ENCODE assay signal across 26 cellular contexts in the genomic region with DNA sequence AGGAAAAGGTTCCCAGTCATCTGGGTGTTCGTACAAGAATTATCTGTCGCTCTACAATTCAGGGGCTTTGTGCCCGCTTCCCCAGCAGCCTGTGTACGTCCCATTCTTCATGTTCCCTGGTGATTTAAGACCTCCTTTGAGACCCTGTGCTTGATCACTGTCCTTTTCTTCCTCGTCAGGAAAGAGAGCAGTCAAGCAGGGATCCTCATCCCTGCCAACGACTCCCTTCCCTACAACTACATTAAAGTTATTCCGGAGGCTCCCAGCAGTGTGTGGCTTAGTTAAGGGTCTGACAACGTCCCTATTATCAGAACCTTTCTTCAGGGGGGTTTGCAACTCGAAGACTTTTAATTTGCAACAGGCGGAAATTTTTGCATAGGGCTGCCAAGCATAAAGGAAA.
A peak's percentile ranks its signal among the peaks of the same experiment; 100 is the strongest.
DNase-seq lines count a peak whose midpoint lies in the region; ATAC-seq, FAIRE-seq and TF ChIP-seq lines count a peak whose summit lies in the region.
"Had no signal": no experiment of that assay in that cellular context is flagged by ENCODE, and none has a peak within 500 bp of the region (broad histone marks: within the 10 kb centered on the region; RNA-seq: fewer than 3 reads in every experiment).

No MANE protein-coding gene starts in this region.

- DNase-seq in GM19239 (ENCODE audit: insufficient read length, low spot score) (no peak), T-helper 17 cell (no peak), smooth muscle cell (lab: John Stamatoyannopoulos, UW; ENCODE audit: unreplicated experiment) (no peak), NCI-H1092 treated with DMSO at 0.1 percent for 48 hours (lab: John Stamatoyannopoulos, UW) (no peak), DMS153 treated with DMSO at 0.1 percent for 48 hours (lab: John Stamatoyannopoulos, UW; ENCODE audit: unreplicated experiment) (no peak)
- DNase-seq: activated CD4-positive, alpha-beta memory T cell treated with anti-CD3 and anti-CD28 coated beads for 36 hours; activated CD4-positive, CD25-positive, alpha-beta regulatory T cell; activated gamma-delta T cell; amniotic stem cell; dermis blood vessel endothelial cell; DND-41; H7; left cardiac atrium; midbrain; NCI-H1436; NCI-H510A treated with DMSO at 0.1 percent for 48 hours; psoas muscle; stimulated activated CD4-positive, alpha-beta T cell treated with anti-CD3 and anti-CD28 coated beads, Interleukin-1b, Interleukin-23, amount 100 ng/mL, for 48 hours; T1000 had no signal

- H3K4me1 ChIP-seq in iPS-20b (ENCODE audit: insufficient read depth, low read length) (peaks cover 8% of the 10 kb centered on the region), smooth muscle cell (ENCODE audit: low read depth) (peaks cover 7% of the 10 kb centered on the region)
- H3K4me1 ChIP-seq: vagina had no signal

- peaks cover 4% of the 10 kb centered on the region for H3F3A ChIP-seq in smooth muscle cell (ENCODE audit: low read depth)

- no peaks in the 10 kb centered on the region for H3K36me3 Mint-ChIP-seq in T-helper 17 cell (ENCODE audit: low read depth)
- H3K36me3 Mint-ChIP-seq: IgD-negative memory B cell had no signal

- H3K79me2 ChIP-seq in smooth muscle cell (ENCODE audit: low read depth): peaks cover 6% of the 10 kb centered on the region

- no peak overlapping the region for H3K4me3 ChIP-seq in iPS-20b (ENCODE audit: low read length)
- H3K4me3 ChIP-seq in smooth muscle cell: no peak overlapping the region
- H3K4me3 ChIP-seq: psoas muscle, vagina had no signal

- ATAC-seq in T-helper 17 cell (no peak), GM18502 (IDR thresholded peaks at IDR 0.05; ENCODE audit: poor library complexity, unreplicated experiment) (no peak)
- ATAC-seq: left cardiac atrium had no signal

- no peaks in the 10 kb centered on the region for H3K27me3 ChIP-seq in iPS-20b (ENCODE audit: insufficient read depth, low read length)
- H3K27me3 ChIP-seq in smooth muscle cell (ENCODE audit: low read depth): no peaks in the 10 kb centered on the region
- H3K27me3 ChIP-seq: neutrophil, vagina had no signal

- H3K9me3 ChIP-seq in T-helper 17 cell (ENCODE audit: control insufficient read depth, low read length, poor library complexity, severe bottlenecking) (no peaks in the 10 kb centered on the region), iPS-20b (ENCODE audit: insufficient read depth, low read depth, low read length) (no peaks in the 10 kb centered on the region), smooth muscle cell (replicated peaks; ENCODE audit: low read depth) (no peaks in the 10 kb centered on the region)
- H3K9me3 ChIP-seq: neutrophil, psoas muscle, vagina had no signal

- no peak overlapping the region for H3K27ac Mint-ChIP-seq in T-helper 17 cell
- H3K27ac Mint-ChIP-seq: activated CD4-positive, alpha-beta memory T cell treated with anti-CD3 and anti-CD28 coated beads for 36 hours had no signal

- H2AFZ ChIP-seq in smooth muscle cell (ENCODE audit: low read depth): peak overlapping the region; percentile 17

- TF ChIP-seq CTCF in smooth muscle cell (IDR thresholded peaks at IDR 0.05; ENCODE audit: borderline replicate concordance, insufficient read depth, poor library complexity, severe bottlenecking): no peak

- H3K27me3 Mint-ChIP-seq in T-helper 17 cell: no peaks in the 10 kb centered on the region
- H3K27me3 Mint-ChIP-seq: activated CD4-positive, alpha-beta memory T cell treated with anti-CD3 and anti-CD28 coated beads for 36 hours had no signal

- H3K4me1 Mint-ChIP-seq in T-helper 17 cell: peaks cover 30% of the 10 kb centered on the region

- 34% methylated on average over 10 of the region's 10 CpGs for WGBS in smooth muscle cell (ENCODE audit: low lambda C conversion rate)

- H3K4me3 Mint-ChIP-seq in T-helper 17 cell: peak overlapping the region; percentile 73
- H3K4me3 Mint-ChIP-seq: activated CD4-positive, alpha-beta memory T cell treated with anti-CD3 and anti-CD28 coated beads for 36 hours; IgD-negative memory B cell had no signal

- FAIRE-seq in GM19239 (lab: Jason Lieb, UNC): peak; percentile 40
- FAIRE-seq: bronchial epithelial cell, endothelial cell of umbilical vein had no signal

- no peaks in the 10 kb centered on the region for H4K20me1 ChIP-seq in smooth muscle cell (ENCODE audit: low read depth)

- H3K36me3 ChIP-seq in iPS-20b (ENCODE audit: insufficient read depth, low read depth, low read length) (no peaks in the 10 kb centered on the region), smooth muscle cell (ENCODE audit: low read depth) (no peaks in the 10 kb centered on the region)
- H3K36me3 ChIP-seq: neutrophil, vagina had no signal

- H3K27ac ChIP-seq in iPS-20b (ENCODE audit: low read length) (no peak overlapping the region), smooth muscle cell (ENCODE audit: low read depth) (peak overlapping the region; percentile 56)
- H3K27ac ChIP-seq: neutrophil, psoas muscle, vagina had no signal

- H3K9ac ChIP-seq in iPS-20b (ENCODE audit: low read depth, low read length) (0 out of 2 replicates have a peak overlapping the region, but pooled peaks have one; percentile 2), smooth muscle cell (ENCODE audit: low read depth) (no peak overlapping the region)

- peak overlapping the region; percentile 73 for H3K4me2 ChIP-seq in smooth muscle cell
